Comparison of ENCODE assay signal across 23 cellular contexts in genomic region chr9:77854916-77855314, GRCh38.
"Had no signal": no experiment of that assay in that cellular context is flagged by ENCODE, and none has a peak within 500 bp of the region (broad histone marks: within the 10 kb centered on the region; RNA-seq: fewer than 3 reads in every experiment).

No MANE protein-coding gene starts in this region.

- DNase-seq: cortex of kidney; dorsolateral prefrontal cortex; effector CD8-positive, alpha-beta T cell; glutamatergic neuron; immature natural killer cell; left ventricle myocardium superior; mesenchymal stem cell; midbrain; occipital lobe; pancreas; right cardiac atrium; stimulated activated CD4-positive, alpha-beta T cell treated with anti-CD3 and anti-CD28 coated beads, Interleukin-2, amount 100 ng/mL, for 48 hours; stimulated activated naive CD4-positive, alpha-beta T cell treated with Interleukin-2 at 50 U/mL for 16 hours; tibial artery; upper lobe of right lung had no signal

- H3K27me3 ChIP-seq: dorsolateral prefrontal cortex, esophagus muscularis mucosa, gastroesophageal sphincter, neural progenitor cell, pancreas, tibial artery, upper lobe of right lung, vagina had no signal

- H3K27me3 Mint-ChIP-seq: natural killer cell treated with Interleukin-12 subunit alpha and Interleukin-12 subunit beta and Interleukin-15 and Interleukin-18, amount 100 ng/mL, for 72 hours; progenitor cell of endocrine pancreas had no signal

- H3K4me1 ChIP-seq: neural progenitor cell had no signal

- H3K9me3 Mint-ChIP-seq: immature natural killer cell; natural killer cell treated with Interleukin-12 subunit alpha and Interleukin-12 subunit beta and Interleukin-15 and Interleukin-18, amount 100 ng/mL, for 72 hours; neural progenitor cell had no signal

- H3K4me3 Mint-ChIP-seq: immature natural killer cell; natural killer cell treated with Interleukin-12 subunit alpha and Interleukin-12 subunit beta and Interleukin-15 and Interleukin-18, amount 100 ng/mL, for 72 hours; neural progenitor cell had no signal

- H3K27ac Mint-ChIP-seq: immature natural killer cell; natural killer cell treated with Interleukin-12 subunit alpha and Interleukin-12 subunit beta and Interleukin-15 and Interleukin-18, amount 100 ng/mL, for 72 hours; neural progenitor cell; progenitor cell of endocrine pancreas had no signal

- H3K4me3 ChIP-seq: dorsolateral prefrontal cortex, esophagus muscularis mucosa, gastroesophageal sphincter, lung, neural progenitor cell, pancreas, smooth muscle cell, tibial artery, upper lobe of right lung, vagina had no signal

- H3K9me3 ChIP-seq: esophagus muscularis mucosa, gastroesophageal sphincter, pancreas, tibial artery, upper lobe of right lung, vagina had no signal

- H3K4me1 Mint-ChIP-seq: neural progenitor cell had no signal

- H3K36me3 Mint-ChIP-seq: immature natural killer cell; natural killer cell treated with Interleukin-12 subunit alpha and Interleukin-12 subunit beta and Interleukin-15 and Interleukin-18, amount 100 ng/mL, for 72 hours had no signal

- H3K27ac ChIP-seq: esophagus muscularis mucosa, gastroesophageal sphincter, neural progenitor cell, pancreas, tibial artery, upper lobe of right lung, vagina had no signal

- H3K36me3 ChIP-seq: esophagus muscularis mucosa, gastroesophageal sphincter, neural progenitor cell, pancreas, tibial artery, vagina had no signal
